ENCODE assay signal across 2 cellular contexts in genomic region chr17:81118308-81119221, GRCh38.
TF ChIP-seq lines count a peak whose summit lies in the region.

No MANE protein-coding gene starts in this region.

TF ChIP-seq in endothelial cell of umbilical vein, 7 proteins besides CTCF, POLR2A, EP300 and RAD21 (continued from another document):
- no peak for TF ChIP-seq FOS (IDR thresholded peaks at IDR 0.05; ENCODE audit: borderline replicate concordance, insufficient read depth, low read length)
- no peak for TF ChIP-seq JUN (IDR thresholded peaks at IDR 0.05; ENCODE audit: borderline replicate concordance, insufficient read depth, insufficient read length, low read depth)
- TF ChIP-seq MAX (IDR thresholded peaks at IDR 0.05; ENCODE audit: insufficient read depth, insufficient read length): no peak

TF ChIP-seq in SK-N-SH treated with all-trans-retinoic acid at 6 μM for 48 hours, 23 proteins besides CTCF, POLR2A, EP300 and RAD21 (continued from another document):
- TF ChIP-seq TSHZ2 (CRISPR knock-in tag; IDR thresholded peaks at IDR 0.05) (no peak), ZFP3 (CRISPR knock-in tag; IDR thresholded peaks at IDR 0.05) (no peak), ARNTL (CRISPR knock-in tag; IDR thresholded peaks at IDR 0.05; ENCODE audit: borderline replicate concordance, low read depth) (no peak), PPARA (CRISPR knock-in tag; IDR thresholded peaks at IDR 0.05; ENCODE audit: borderline replicate concordance) (no peak), PATZ1 (CRISPR knock-in tag; IDR thresholded peaks at IDR 0.05; ENCODE audit: borderline replicate concordance) (no peak), ZNF70 (CRISPR knock-in tag; IDR thresholded peaks at IDR 0.05) (no peak), TCF4 (CRISPR knock-in tag; IDR thresholded peaks at IDR 0.05; ENCODE audit: borderline replicate concordance) (no peak), CREB5 (CRISPR knock-in tag; IDR thresholded peaks at IDR 0.05; ENCODE audit: low read depth) (no peak), BACH2 (CRISPR knock-in tag; IDR thresholded peaks at IDR 0.05; ENCODE audit: borderline replicate concordance) (no peak), CSRNP3 (CRISPR knock-in tag; IDR thresholded peaks at IDR 0.05) (no peak), TOX (CRISPR knock-in tag; IDR thresholded peaks at IDR 0.05; ENCODE audit: borderline replicate concordance) (no peak)
